In the genomic region with DNA sequence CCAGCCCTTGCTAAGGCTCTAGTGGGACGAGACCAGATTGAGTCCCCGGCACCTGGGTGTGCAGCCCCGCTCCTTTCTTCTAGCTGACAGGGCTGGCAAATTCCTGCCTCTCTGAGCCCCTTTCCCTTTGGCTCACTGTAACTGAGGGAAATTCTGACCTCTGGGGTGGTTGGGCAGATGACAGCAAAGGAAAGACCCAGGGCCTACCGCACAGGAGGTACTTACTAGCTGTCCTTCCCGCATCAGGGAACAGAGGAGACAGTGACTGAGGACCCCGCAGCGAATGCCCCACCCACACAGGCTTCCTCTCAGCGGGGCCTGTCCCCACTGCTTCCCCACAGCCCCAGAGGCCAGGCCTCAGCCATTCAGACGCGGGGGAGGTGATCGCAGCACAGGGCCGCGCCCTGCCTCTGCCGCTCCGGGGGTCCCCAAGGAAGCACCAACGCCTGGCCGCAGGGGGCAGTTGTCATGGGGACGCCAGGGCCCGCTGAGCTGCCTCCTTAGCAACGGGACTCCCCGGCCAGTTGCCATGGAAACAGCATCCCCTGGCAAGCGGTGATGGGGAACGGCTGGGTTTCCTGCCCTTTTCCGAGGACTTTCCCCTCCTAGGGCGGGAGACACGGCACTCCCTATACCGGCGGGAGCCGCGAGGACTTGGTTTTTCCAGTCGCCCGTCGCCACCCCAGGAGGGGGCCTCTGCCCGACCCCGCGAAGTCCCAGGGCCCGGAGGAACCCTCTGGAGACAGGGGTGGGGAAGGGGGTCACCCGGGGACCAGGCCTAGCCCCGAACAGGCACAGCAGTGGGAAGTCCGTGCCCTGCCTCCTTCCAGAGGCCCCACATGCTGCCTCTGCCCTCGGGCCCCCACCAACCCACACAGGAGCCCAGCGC, we compare ENCODE assay signal across 7 cellular contexts. TPM values are rescaled to one million over a fixed set of nuclear protein-coding genes. Genes with fewer than 3 reads are reported as not detected.
DNase-seq lines count a peak whose midpoint lies in the region; ATAC-seq lines count a peak whose summit lies in the region.

No MANE protein-coding gene starts in this region.

- DNase-seq in GM19238 (ENCODE audit: insufficient read length, low spot score) (peak; percentile 40), NCI-H146 (lab: John Stamatoyannopoulos, UW) (peak; percentile 90), germinal center (ENCODE audit: low spot score) (peak; percentile 23), posterior vena cava (ENCODE audit: low spot score) (peak; percentile 79)

- ATAC-seq in HG02642 (IDR thresholded peaks at IDR 0.05; ENCODE audit: poor library complexity, unreplicated experiment) (no peak), GM21723 (IDR thresholded peaks at IDR 0.05; ENCODE audit: unreplicated experiment) (no peak), GM19023 (IDR thresholded peaks at IDR 0.05; ENCODE audit: unreplicated experiment) (no peak)

- intact Hi-C loops in posterior vena cava (cut with DNase I) = no loop called here

RNA-seq across cellular contexts. Expression of gene HCN4, which starts 50.1 kb away (rescaled TPM):
- total RNA-seq in posterior vena cava = not detected

Comparison
In these comparisons a context has a peak if more than half of its experiments do, and no peak if none do; other contexts are left out.
1. DNase-seq: peak in every context shown above with its lines; median percentile 90 in NCI-H146; 79 in posterior vena cava; 40 in GM19238; 23 in germinal center.